In the genomic region with DNA sequence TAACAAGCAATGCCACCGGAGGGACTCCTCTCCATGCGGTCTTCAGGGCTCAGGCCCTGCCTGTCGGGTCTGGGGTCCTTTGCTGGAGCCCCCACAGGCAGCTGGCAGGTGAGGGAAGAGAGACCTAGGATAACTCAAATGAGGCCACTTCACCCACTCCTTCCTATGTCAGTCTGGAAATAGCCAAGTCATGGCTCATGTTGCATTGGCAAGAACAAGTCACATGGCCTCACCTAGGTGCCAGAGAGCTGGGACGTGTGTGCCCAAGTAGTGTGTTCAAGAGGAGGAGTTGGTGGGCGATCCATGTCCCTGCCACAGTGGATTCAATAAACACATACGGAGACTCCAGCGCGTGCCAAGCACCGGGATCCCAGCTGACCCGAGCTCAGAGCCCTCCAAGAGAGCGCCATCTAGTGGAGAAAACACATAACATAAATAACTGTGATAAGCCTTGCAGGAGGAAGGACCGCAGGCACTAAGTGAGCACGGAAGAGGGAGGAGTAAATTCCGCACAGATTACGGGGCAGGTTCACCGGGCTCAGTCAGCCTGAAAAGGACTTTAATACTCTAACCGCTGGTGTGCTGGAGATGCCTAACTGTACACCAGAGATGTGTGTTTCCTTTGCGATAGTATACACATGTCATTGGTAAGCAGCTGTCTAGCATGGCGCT, we compare ENCODE assay signal across 8 cellular contexts.
DNase-seq lines count a peak whose midpoint lies in the region; ATAC-seq, FAIRE-seq and TF ChIP-seq lines count a peak whose summit lies in the region.

No MANE protein-coding gene starts in this region.

- no peak overlapping the region for H3K4me2 ChIP-seq in SK-N-SH

- peak; percentile 91 for ATAC-seq in GM21825 (IDR thresholded peaks at IDR 0.05; ENCODE audit: unreplicated experiment)
- peak; percentile 85 to 97 (median 92) for ATAC-seq in pancreas

- H3K4me1 ChIP-seq in SK-N-SH (ENCODE audit: control insufficient read depth in 1 of 2, insufficient read depth in 2 of 2, low read depth in 1 of 2, low read length in 1 of 2) (peaks cover 0 to 12% of the 10 kb centered on the region in 2 experiments; a peak in 1 of 4 replicates), pancreas (no peaks in the 10 kb centered on the region)

- DNase-seq in A172 (ENCODE audit: low spot score) (peak; percentile 60), ELR (ENCODE audit: low read depth) (peak; percentile 95), SK-N-SH (peak; percentile 51), fibroblast of the aortic adventitia (ENCODE audit: low read depth) (peak; percentile 35), pancreas (peak in 4 of 6 donors; percentile 19 to 50 (median 35)), NCI-H510A treated with DMSO at 0.1 percent for 48 hours (lab: John Stamatoyannopoulos, UW) (no peak)
- DNase-seq in Jurkat, Clone E6-1 (ENCODE audit: low read depth, low spot score), result peak; percentile 72

- H3K9me3 ChIP-seq in SK-N-SH (no peaks in the 10 kb centered on the region), pancreas (no peaks in the 10 kb centered on the region)

- CTCF ChIA-PET in SK-N-SH (lab: Yijun Ruan, JAX), result interaction anchor here (0.7 to 1.9 kb wide), 9 partner anchors 9 to 296 kb away, joined by 3 to 10 read pairs (median 3); no protein-coding TSS in a partner anchor

- TF ChIP-seq RAD21 in SK-N-SH (IDR thresholded peaks at IDR 0.05; ENCODE audit: low read length), result peak; percentile 56

- intact Hi-C loops in pancreas (cut with DNase I), result no loop called here

- H3K4me3 ChIP-seq in Jurkat, Clone E6-1 (ENCODE audit: low read length), result no peak overlapping the region
- H3K4me3 ChIP-seq in SK-N-SH (ENCODE audit: low read depth in 2 of 2, low read length in 1 of 2) (peak overlapping the region in 1 of 2 experiments; percentile 39; a peak in 1 of 4 replicates), fibroblast of the aortic adventitia (ENCODE audit: low read depth, low read length) (no peak overlapping the region), pancreas (no peak overlapping the region)

- no peak overlapping the region for H3K9ac ChIP-seq in SK-N-SH

- no peaks in the 10 kb centered on the region for H4K20me1 ChIP-seq in SK-N-SH (ENCODE audit: insufficient read depth)

- no peak for FAIRE-seq in pancreas (lab: Jason Lieb, UNC)

- no peaks in the 10 kb centered on the region for H3K9me2 ChIP-seq in SK-N-SH

- 0 out of 2 replicates have a peak overlapping the region, but pooled peaks have one; percentile 4 for H2AFZ ChIP-seq in SK-N-SH (ENCODE audit: low read depth)

- H3K79me2 ChIP-seq in SK-N-SH (ENCODE audit: insufficient read depth), result no peaks in the 10 kb centered on the region

- no peak overlapping the region for H3K27ac ChIP-seq in SK-N-SH (ENCODE audit: low read depth in 2 of 2, low read length in 1 of 2)
- no peak overlapping the region for H3K27ac ChIP-seq in pancreas

- no peaks in the 10 kb centered on the region for H3F3A ChIP-seq in SK-N-SH (replicated peaks; ENCODE audit: insufficient read depth)

- no peak for TF ChIP-seq EP300 in SK-N-SH (IDR thresholded peaks at IDR 0.05; ENCODE audit: borderline replicate concordance in 1 of 2, low read depth in 1 of 2, low read length in 1 of 2)

- H3K27me3 ChIP-seq in SK-N-SH (ENCODE audit: insufficient read depth) (no peaks in the 10 kb centered on the region), pancreas (no peaks in the 10 kb centered on the region)

- peak; percentile 69 for TF ChIP-seq CTCF in SK-N-SH (IDR thresholded peaks at IDR 0.05)
- TF ChIP-seq CTCF in fibroblast of the aortic adventitia (IDR thresholded peaks at IDR 0.05; ENCODE audit: insufficient read depth, low read length), result peak; percentile 37
- peak; percentile 39 to 64 (median 61) for TF ChIP-seq CTCF in pancreas (IDR thresholded peaks at IDR 0.05)

- H3K36me3 ChIP-seq in SK-N-SH (replicated peaks in 1 of 2; ENCODE audit: control insufficient read depth in 1 of 2, insufficient read depth in 2 of 2, low read length in 1 of 2) (no peaks in the 10 kb centered on the region), pancreas (no peaks in the 10 kb centered on the region)

- POLR2A ChIA-PET in SK-N-SH (lab: Yijun Ruan, JAX), result no interaction called here

- WGBS in SK-N-SH (ENCODE audit: low lambda C conversion rate), result 72% methylated on average over 17 of the region's 19 CpGs
- 30 to 39% methylated on average over 19 of the region's 19 CpGs for WGBS in pancreas, 2 donors

TF ChIP-seq in SK-N-SH, 30 proteins besides CTCF, POLR2A, EP300 and RAD21:
- peak; percentile 43 for TF ChIP-seq SMC3 (IDR thresholded peaks at IDR 0.05; ENCODE audit: low read depth, low read length)
- TF ChIP-seq, protein P1, sequence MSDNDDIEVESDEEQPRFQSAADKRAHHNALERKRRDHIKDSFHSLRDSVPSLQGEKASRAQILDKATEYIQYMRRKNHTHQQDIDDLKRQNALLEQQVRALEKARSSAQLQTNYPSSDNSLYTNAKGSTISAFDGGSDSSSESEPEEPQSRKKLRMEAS (IDR thresholded peaks at IDR 0.05; ENCODE audit: low read depth), result no peak
